Comparison of ENCODE assay signal across 8 cellular contexts in genomic region chr6:31403283-31403989, GRCh38. TPM values are rescaled to one million over a fixed set of nuclear protein-coding genes. Genes with fewer than 3 reads are reported as not detected.
A peak's percentile ranks its signal among the peaks of the same experiment; 100 is the strongest.
DNase-seq lines count a peak whose midpoint lies in the region; ATAC-seq and TF ChIP-seq lines count a peak whose summit lies in the region.

Gene MICA, plus strand, starts transcription at chr6:31403595. Its CDS starts 38 bp downstream, at chr6:31403633.

- H3K9ac ChIP-seq in MM.1S (ENCODE audit: low read length): peak within 1 kb of the TSS; percentile 54; the same call in 1 of the 2 replicates

- peak within 1 kb of the TSS; percentile 85 for H2AFZ ChIP-seq in MM.1S (ENCODE audit: low read length)

- H3K9me2 ChIP-seq in MM.1S (replicated peaks; ENCODE audit: insufficient read depth, low read length): no peaks in the 10 kb centered on the region

- POLR2A ChIA-PET in Caco-2 (lab: Charles Lee): interaction anchor here (1.8 kb wide), 1 partner anchor 245 kb away, joined by 5 read pairs; the partner anchor contains the start of genes CCHCR1 and TCF19
- POLR2A ChIA-PET in activated CD4-positive, alpha-beta T cell treated with anti-CD3 and anti-CD28 coated beads, Interleukin-2, amount 10 ng/mL, durations not matched to agents 7 days and 5 days (lab: Charles Lee): no interaction called here

- TSS peak; percentile 10 for BruUV-seq in Caco-2 (replicated peaks; lab: Mats Ljungman, UMichigan)

- TF ChIP-seq CTCF in Caco-2 (IDR thresholded peaks at IDR 0.05; ENCODE audit: insufficient read depth in 1 of 2, low read depth in 1 of 2, low read length in 1 of 2, severe bottlenecking in 1 of 2, unreplicated experiment in 1 of 2) (no peak), MM.1S (IDR thresholded peaks at IDR 0.05; ENCODE audit: low read length) (no peak)

- H3K36me3 ChIP-seq in Caco-2 (ENCODE audit: control insufficient read depth, insufficient read depth, low read length): no peaks in the 10 kb centered on the region
- no peaks in the 10 kb centered on the region for H3K36me3 ChIP-seq in MM.1S (replicated peaks; ENCODE audit: insufficient read depth, low read length)

- DNase-seq in Caco-2 (peak; percentile 91 to 93), MM.1S (peak; percentile 81), left lobe of liver (ENCODE audit: low spot score) (peak; percentile 87), GF-D8 (lab: John Stamatoyannopoulos, UW) (no peak)
- peak; percentile 73 for DNase-seq in activated CD4-positive, alpha-beta T cell treated with anti-CD3 and anti-CD28 coated beads, Interleukin-2, amount 10 ng/mL, durations not matched to agents 7 days and 5 days
- peak; percentile 43 to 65 for DNase-seq in stimulated activated CD4-positive, alpha-beta T cell treated with anti-CD3 and anti-CD28 coated beads, Interleukin-1b, Interleukin-23, amount 100 ng/mL, for 4 hours (ENCODE audit: low read depth in 2 of 2)

- no peaks in the 10 kb centered on the region for H3K27me3 Mint-ChIP-seq in Caco-2 (ENCODE audit: insufficient read depth, unreplicated experiment)
- H3K27me3 Mint-ChIP-seq in activated CD4-positive, alpha-beta T cell treated with anti-CD3 and anti-CD28 coated beads, Interleukin-2, amount 10 ng/mL, durations not matched to agents 7 days and 5 days: no peaks in the 10 kb centered on the region
- H3K27me3 Mint-ChIP-seq in dendritic cell treated with granulocyte-macrophage colony-stimulating factor and Interleukin-4, amounts not matched to agents 40 ng/mL and 50 ng/mL, for 4 days: no peaks in the 10 kb centered on the region

- H3K4me1 Mint-ChIP-seq in Caco-2 (ENCODE audit: low read depth, unreplicated experiment): peaks cover 36% of the 10 kb centered on the region
- peaks cover 71% of the 10 kb centered on the region for H3K4me1 Mint-ChIP-seq in activated CD4-positive, alpha-beta T cell treated with anti-CD3 and anti-CD28 coated beads, Interleukin-2, amount 10 ng/mL, durations not matched to agents 7 days and 5 days
- peaks cover 76% of the 10 kb centered on the region for H3K4me1 Mint-ChIP-seq in dendritic cell treated with granulocyte-macrophage colony-stimulating factor and Interleukin-4, amounts not matched to agents 40 ng/mL and 50 ng/mL, for 4 days (ENCODE audit: low read depth)

- H3K79me2 ChIP-seq in MM.1S (ENCODE audit: low read length): peaks cover 65% of the 10 kb centered on the region

- H3K4me3 ChIP-seq in Caco-2 (ENCODE audit: low read depth, low read length) (peak within 1 kb of the TSS; percentile 56), MM.1S (ENCODE audit: low read length) (peak within 1 kb of the TSS; percentile 73)

- peak within 1 kb of the TSS; percentile 33 for H3K27ac Mint-ChIP-seq in Caco-2 (ENCODE audit: unreplicated experiment)
- peak within 1 kb of the TSS; percentile 80 for H3K27ac Mint-ChIP-seq in activated CD4-positive, alpha-beta T cell treated with anti-CD3 and anti-CD28 coated beads, Interleukin-2, amount 10 ng/mL, durations not matched to agents 7 days and 5 days
- H3K27ac Mint-ChIP-seq in dendritic cell treated with granulocyte-macrophage colony-stimulating factor and Interleukin-4, amounts not matched to agents 40 ng/mL and 50 ng/mL, for 4 days: peak within 1 kb of the TSS; percentile 81

- peak within 1 kb of the TSS; percentile 89 for H3K4me3 Mint-ChIP-seq in Caco-2 (ENCODE audit: unreplicated experiment)
- peak within 1 kb of the TSS; percentile 91 for H3K4me3 Mint-ChIP-seq in activated CD4-positive, alpha-beta T cell treated with anti-CD3 and anti-CD28 coated beads, Interleukin-2, amount 10 ng/mL, durations not matched to agents 7 days and 5 days
- H3K4me3 Mint-ChIP-seq in dendritic cell treated with granulocyte-macrophage colony-stimulating factor and Interleukin-4, amounts not matched to agents 40 ng/mL and 50 ng/mL, for 4 days: peak within 1 kb of the TSS; percentile 83

- peaks cover 30% of the 10 kb centered on the region for H3F3A ChIP-seq in MM.1S (ENCODE audit: insufficient read depth, low read length)

- CTCF ChIA-PET in Caco-2 (lab: Charles Lee): interaction anchor here (0.6 to 1.5 kb wide), 3 partner anchors 39 to 211 kb away, joined by 3 to 4 read pairs (median 3); no protein-coding TSS in a partner anchor
- CTCF ChIA-PET in activated CD4-positive, alpha-beta T cell treated with anti-CD3 and anti-CD28 coated beads, Interleukin-2, amount 10 ng/mL, durations not matched to agents 7 days and 5 days (lab: Charles Lee): interaction anchor here (0.6 to 1.6 kb wide), 6 partner anchors 9 to 1774 kb away, joined by 3 to 4 read pairs (median 3); no protein-coding TSS in a partner anchor

- peaks cover 9% of the 10 kb centered on the region for H3K9me3 Mint-ChIP-seq in Caco-2 (ENCODE audit: unreplicated experiment)
- no peaks in the 10 kb centered on the region for H3K9me3 Mint-ChIP-seq in activated CD4-positive, alpha-beta T cell treated with anti-CD3 and anti-CD28 coated beads, Interleukin-2, amount 10 ng/mL, durations not matched to agents 7 days and 5 days
- H3K9me3 Mint-ChIP-seq in dendritic cell treated with granulocyte-macrophage colony-stimulating factor and Interleukin-4, amounts not matched to agents 40 ng/mL and 50 ng/mL, for 4 days: no peaks in the 10 kb centered on the region

- H3K4me1 ChIP-seq in Caco-2 (peaks cover 6% of the 10 kb centered on the region), MM.1S (ENCODE audit: low read length) (peaks cover 16% of the 10 kb centered on the region)

- H3K27ac ChIP-seq in MM.1S (ENCODE audit: low read length): peak within 1 kb of the TSS; percentile 38; the same call in 1 of the 2 replicates

- no peaks in the 10 kb centered on the region for H3K27me3 ChIP-seq in Caco-2 (replicated peaks; ENCODE audit: control insufficient read depth, insufficient read depth, low read length)
- no peaks in the 10 kb centered on the region for H3K27me3 ChIP-seq in MM.1S (replicated peaks; ENCODE audit: insufficient read depth, low read length)

- H3K36me3 Mint-ChIP-seq in Caco-2 (ENCODE audit: insufficient read depth, unreplicated experiment): peaks cover 11% of the 10 kb centered on the region
- peaks cover 23% of the 10 kb centered on the region for H3K36me3 Mint-ChIP-seq in activated CD4-positive, alpha-beta T cell treated with anti-CD3 and anti-CD28 coated beads, Interleukin-2, amount 10 ng/mL, durations not matched to agents 7 days and 5 days (ENCODE audit: low read depth)
- peaks cover 23% of the 10 kb centered on the region for H3K36me3 Mint-ChIP-seq in dendritic cell treated with granulocyte-macrophage colony-stimulating factor and Interleukin-4, amounts not matched to agents 40 ng/mL and 50 ng/mL, for 4 days (ENCODE audit: low read depth)

- ATAC-seq in GM21717 (IDR thresholded peaks at IDR 0.05; ENCODE audit: unreplicated experiment) (peak; percentile 51), left lobe of liver (peak; percentile 71)

- H3K9me3 ChIP-seq in Caco-2: peaks cover 6% of the 10 kb centered on the region
- H3K9me3 ChIP-seq in MM.1S (replicated peaks; ENCODE audit: insufficient read depth, low read length): no peaks in the 10 kb centered on the region

- intact Hi-C loops in Caco-2 (cut with micrococcal nuclease; ENCODE audit: unreplicated experiment): loop anchor here (10.0 kb wide), 1 partner anchor 91 kb away; the partner anchor contains the start of gene MICB
- intact Hi-C loops in dendritic cell treated with granulocyte-macrophage colony-stimulating factor and Interleukin-4, amounts not matched to agents 40 ng/mL and 50 ng/mL, for 4 days (cut with micrococcal nuclease): no loop called here

- H3K4me2 ChIP-seq in MM.1S (ENCODE audit: low read depth, low read length): peak within 1 kb of the TSS; percentile 97

- no peaks in the 10 kb centered on the region for H4K20me1 ChIP-seq in MM.1S (ENCODE audit: insufficient read depth, low read length)

RNA-seq across cellular contexts. Expression of gene MICA, which starts in this region (rescaled TPM):
- total RNA-seq in Caco-2 (2022) (12.6 and 13.1 TPM in 2 replicates), left lobe of liver (6.3 TPM)
- 10 to 100 TPM; 10.5 to 10.8 TPM for total RNA-seq in activated CD4-positive, alpha-beta T cell treated with anti-CD3 and anti-CD28 coated beads, Interleukin-2, amount 10 ng/mL, durations not matched to agents 7 days and 5 days
